In genomic region chr6:31110825-31111582, GRCh38 we compare ENCODE assay signal across 29 cellular contexts. TPM values are rescaled to one million over a fixed set of nuclear protein-coding genes. Genes with fewer than 3 reads are reported as not detected.
"Had no signal": no experiment of that assay in that cellular context is flagged by ENCODE, and none has a peak within 500 bp of the region (broad histone marks: within the 10 kb centered on the region; RNA-seq: fewer than 3 reads in every experiment).

No MANE protein-coding gene starts in this region.

- H3K4me1 Mint-ChIP-seq: activated CD4-positive, alpha-beta T cell treated with anti-CD3 and anti-CD28 coated beads, Interleukin-2, amount 10 ng/mL, durations not matched to agents 7 days and 5 days; activated naive CD4-positive, alpha-beta T cell treated with anti-CD3 and anti-CD28 coated beads, Interleukin-2, amount 50 U/mL, for 24 hours had no signal

- H3K27ac Mint-ChIP-seq: activated CD4-positive, alpha-beta T cell treated with anti-CD3 and anti-CD28 coated beads, Interleukin-2, amount 10 ng/mL, durations not matched to agents 7 days and 5 days; activated CD8-positive, alpha-beta T cell treated with anti-CD3 and anti-CD28 coated beads, Interleukin-2, amount 10 ng/mL, durations not matched to agents 7 days and 5 days; brain; effector memory CD8-positive, alpha-beta T cell; memory B cell; nephron progenitor cell; stimulated activated naive B cell treated with anti-CD40 and anti-IgM and Interleukin-4, amounts not matched to agents 10 μg/mL and 1 μg/mL and 100 μg/mL, for 72 hours had no signal

- H3K27me3 Mint-ChIP-seq: activated naive CD4-positive, alpha-beta T cell treated with anti-CD3 and anti-CD28 coated beads, Interleukin-2, amount 50 U/mL, for 24 hours had no signal

- ATAC-seq: activated CD8-positive, alpha-beta T cell treated with anti-CD3 and anti-CD28 coated beads, Interleukin-2, amount 10 ng/mL, durations not matched to agents 7 days and 5 days; effector memory CD8-positive, alpha-beta T cell; left colon; mucosa of descending colon; stimulated activated naive B cell treated with anti-CD40 and anti-IgM and Interleukin-4, amounts not matched to agents 10 μg/mL and 1 μg/mL and 100 μg/mL, for 72 hours had no signal

- H3K9me3 Mint-ChIP-seq: activated CD4-positive, alpha-beta T cell treated with anti-CD3 and anti-CD28 coated beads, Interleukin-2, amount 10 ng/mL, durations not matched to agents 7 days and 5 days; activated naive CD4-positive, alpha-beta T cell treated with anti-CD3 and anti-CD28 coated beads, Interleukin-2, amount 50 U/mL, for 24 hours; brain; effector memory CD8-positive, alpha-beta T cell; memory B cell; nephron progenitor cell; stimulated activated naive B cell treated with anti-CD40 and anti-IgM and Interleukin-4, amounts not matched to agents 10 μg/mL and 1 μg/mL and 100 μg/mL, for 72 hours had no signal

- H3K9me3 ChIP-seq: esophagus muscularis mucosa, mucosa of descending colon, sigmoid colon had no signal

- H3K4me3 Mint-ChIP-seq: activated CD4-positive, alpha-beta T cell treated with anti-CD3 and anti-CD28 coated beads, Interleukin-2, amount 10 ng/mL, durations not matched to agents 7 days and 5 days; activated CD8-positive, alpha-beta T cell treated with anti-CD3 and anti-CD28 coated beads, Interleukin-2, amount 10 ng/mL, durations not matched to agents 7 days and 5 days; activated naive CD4-positive, alpha-beta T cell treated with anti-CD3 and anti-CD28 coated beads, Interleukin-2, amount 50 U/mL, for 24 hours; brain; effector memory CD8-positive, alpha-beta T cell; memory B cell; nephron progenitor cell; stimulated activated naive B cell treated with anti-CD40 and anti-IgM and Interleukin-4, amounts not matched to agents 10 μg/mL and 1 μg/mL and 100 μg/mL, for 72 hours had no signal

- DNase-seq: activated CD4-positive, alpha-beta T cell treated with anti-CD3 and anti-CD28 coated beads, Interleukin-2, amount 10 ng/mL, durations not matched to agents 7 days and 5 days; activated CD4-positive, CD25-positive, alpha-beta regulatory T cell treated with anti-CD3 and anti-CD28 coated beads, Interleukin-2, amount 50 U/mL, for 72 hours; activated CD8-positive, alpha-beta T cell treated with anti-CD3 and anti-CD28 coated beads, Interleukin-2, amount 10 ng/mL, durations not matched to agents 7 days and 5 days; activated gamma-delta T cell treated with Interleukin-2 at 50 U/mL for 16 hours; caudate nucleus; dorsolateral prefrontal cortex; effector memory CD8-positive, alpha-beta T cell; hypothalamus; left colon; mucosa of descending colon; nephron progenitor cell; retina; sigmoid colon; stimulated activated CD4-positive, alpha-beta T cell treated with anti-CD3 and anti-CD28 coated beads, Interleukin-2, amount 100 ng/mL, for 48 hours; stimulated activated CD8-positive, alpha-beta memory T cell treated with anti-CD3 and anti-CD28 coated beads, Interleukin-4, amount 100 ng/mL, for 48 hours; stimulated activated naive B cell treated with anti-CD40 and anti-IgM and Interleukin-4, amounts not matched to agents 10 μg/mL and 1 μg/mL and 100 μg/mL, for 72 hours; trophoblast cell had no signal

- H3K36me3 ChIP-seq: esophagus muscularis mucosa, sigmoid colon had no signal

- H3K4me2 ChIP-seq: smooth muscle cell had no signal

- H3K27me3 ChIP-seq: sigmoid colon had no signal

- H3K36me3 Mint-ChIP-seq: activated naive CD4-positive, alpha-beta T cell treated with anti-CD3 and anti-CD28 coated beads, Interleukin-2, amount 50 U/mL, for 24 hours; brain; memory B cell; stimulated activated naive B cell treated with anti-CD40 and anti-IgM and Interleukin-4, amounts not matched to agents 10 μg/mL and 1 μg/mL and 100 μg/mL, for 72 hours had no signal

- H3K4me3 ChIP-seq: dorsolateral prefrontal cortex, esophagus muscularis mucosa, mucosa of descending colon, sigmoid colon, smooth muscle cell had no signal

- H3K27ac ChIP-seq: dorsolateral prefrontal cortex, esophagus muscularis mucosa, sigmoid colon had no signal

RNA-seq across cellular contexts. Expression of gene C6orf15, which starts 1.4 kb away (rescaled TPM):
- total RNA-seq: activated CD4-positive, alpha-beta T cell treated with anti-CD3 and anti-CD28 coated beads, Interleukin-2, amount 10 ng/mL, durations not matched to agents 7 days and 5 days; activated CD8-positive, alpha-beta T cell treated with anti-CD3 and anti-CD28 coated beads, Interleukin-2, amount 10 ng/mL, durations not matched to agents 7 days and 5 days; aorta; dorsolateral prefrontal cortex; esophagus muscularis mucosa; frontal cortex; left colon; mucosa of descending colon; omental fat pad; posterior vena cava; sigmoid colon; T-helper 2 cell treated with Interferon-gamma antibody and Interleukin-4, amounts not matched to agents 100 ng/mL and 5 ng/mL, for 36 hours; temporal lobe had no signal
- polyA plus RNA-seq: aorta, sigmoid colon had no signal

RNA-seq across cellular contexts. Expression of gene PSORS1C1, which starts 3.6 kb away (rescaled TPM):
- total RNA-seq: activated CD8-positive, alpha-beta T cell treated with anti-CD3 and anti-CD28 coated beads, Interleukin-2, amount 10 ng/mL, durations not matched to agents 7 days and 5 days; frontal cortex; T-helper 2 cell treated with Interferon-gamma antibody and Interleukin-4, amounts not matched to agents 100 ng/mL and 5 ng/mL, for 36 hours; temporal lobe had no signal

RNA-seq across cellular contexts. Expression of gene CDSN, which starts 9.2 kb away (rescaled TPM):
- total RNA-seq: activated CD4-positive, alpha-beta T cell treated with anti-CD3 and anti-CD28 coated beads, Interleukin-2, amount 10 ng/mL, durations not matched to agents 7 days and 5 days; activated CD8-positive, alpha-beta T cell treated with anti-CD3 and anti-CD28 coated beads, Interleukin-2, amount 10 ng/mL, durations not matched to agents 7 days and 5 days; aorta; dorsolateral prefrontal cortex; esophagus muscularis mucosa; frontal cortex; left colon; mucosa of descending colon; omental fat pad; posterior vena cava; sigmoid colon; T-helper 2 cell treated with Interferon-gamma antibody and Interleukin-4, amounts not matched to agents 100 ng/mL and 5 ng/mL, for 36 hours; temporal lobe had no signal
- polyA plus RNA-seq: aorta, sigmoid colon had no signal

RNA-seq across cellular contexts. Expression of gene PSORS1C2, which starts 27.9 kb away (rescaled TPM):
- total RNA-seq: activated CD4-positive, alpha-beta T cell treated with anti-CD3 and anti-CD28 coated beads, Interleukin-2, amount 10 ng/mL, durations not matched to agents 7 days and 5 days; activated CD8-positive, alpha-beta T cell treated with anti-CD3 and anti-CD28 coated beads, Interleukin-2, amount 10 ng/mL, durations not matched to agents 7 days and 5 days; aorta; dorsolateral prefrontal cortex; esophagus muscularis mucosa; frontal cortex; left colon; mucosa of descending colon; omental fat pad; posterior vena cava; sigmoid colon; T-helper 2 cell treated with Interferon-gamma antibody and Interleukin-4, amounts not matched to agents 100 ng/mL and 5 ng/mL, for 36 hours; temporal lobe had no signal
- polyA plus RNA-seq: aorta, keratinocyte, sigmoid colon had no signal
